Comparison of ENCODE assay signal across 1 cellular context in the genomic region with DNA sequence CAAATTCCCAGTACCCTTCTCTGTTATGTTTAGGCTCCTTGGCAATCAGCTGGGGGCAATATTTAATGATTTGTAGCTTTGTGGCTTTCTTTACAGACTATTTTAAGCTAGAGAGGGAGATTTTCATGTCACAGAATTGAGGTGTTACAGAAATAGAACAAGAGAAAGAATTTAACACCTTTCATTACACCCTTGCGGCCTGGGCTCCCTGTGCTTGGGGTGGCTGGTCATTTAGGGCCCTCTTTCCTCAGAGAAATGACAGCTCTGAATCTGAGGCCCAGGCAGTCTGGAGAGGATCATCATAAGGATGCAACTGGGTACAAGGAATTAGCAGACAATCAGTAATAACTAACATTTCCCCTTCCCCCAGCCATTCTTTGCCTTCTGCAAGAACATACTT.
TF ChIP-seq lines count a peak whose summit lies in the region.

No MANE protein-coding gene starts in this region.

TF ChIP-seq in GM23338, 12 proteins besides CTCF, POLR2A, EP300 and RAD21 (continued from another document):
- no peak for TF ChIP-seq CREB1 (CRISPR knock-in tag; IDR thresholded peaks at IDR 0.05; ENCODE audit: low read depth)
